Comparison of ENCODE assay signal across 11 cellular contexts in genomic region chr7:64889686-64890162, GRCh38. TPM values are rescaled to one million over a fixed set of nuclear protein-coding genes. Genes with fewer than 3 reads are reported as not detected.
DNase-seq lines count a peak whose midpoint lies in the region; ATAC-seq and TF ChIP-seq lines count a peak whose summit lies in the region.
"Had no signal": no experiment of that assay in that cellular context is flagged by ENCODE, and none has a peak within 500 bp of the region (broad histone marks: within the 10 kb centered on the region; RNA-seq: fewer than 3 reads in every experiment).

No MANE protein-coding gene starts in this region.

- no peak for TF ChIP-seq POLR2A in vagina (IDR thresholded peaks at IDR 0.05)

- peaks cover 0 to 34% of the 10 kb centered on the region in 2 donors for H3K4me1 ChIP-seq in right atrium auricular region
- H3K4me1 ChIP-seq in ectodermal cell (ENCODE audit: control insufficient read depth, insufficient read depth, low read length), result peaks cover 4% of the 10 kb centered on the region
- H3K4me1 ChIP-seq in neural progenitor cell, result no peaks in the 10 kb centered on the region
- peaks cover 57% of the 10 kb centered on the region for H3K4me1 ChIP-seq in vagina
- H3K4me1 ChIP-seq in foreskin keratinocyte, result peaks cover 3% of the 10 kb centered on the region

- H3K36me3 ChIP-seq in right atrium auricular region (no peaks in the 10 kb centered on the region), ectodermal cell (ENCODE audit: control insufficient read depth, insufficient read depth, low read length) (no peaks in the 10 kb centered on the region), neural progenitor cell (no peaks in the 10 kb centered on the region), vagina (no peaks in the 10 kb centered on the region)

- TF ChIP-seq CTCF in right atrium auricular region (IDR thresholded peaks at IDR 0.05) (no peak), neural progenitor cell (IDR thresholded peaks at IDR 0.05) (no peak), vagina (IDR thresholded peaks at IDR 0.05) (no peak), foreskin keratinocyte (conservative IDR thresholded peaks at IDR 0.05) (no peak)

- H3K9me3 ChIP-seq in right atrium auricular region (no peaks in the 10 kb centered on the region), ectodermal cell (ENCODE audit: control insufficient read depth, low read length) (no peaks in the 10 kb centered on the region), neural progenitor cell (ENCODE audit: low read depth) (no peaks in the 10 kb centered on the region), vagina (no peaks in the 10 kb centered on the region)

- H3K4me3 Mint-ChIP-seq in neural progenitor cell, result peak overlapping the region; percentile 64

- H3K4me2 ChIP-seq in neural progenitor cell, result peak overlapping the region; percentile 64

- no peaks in the 10 kb centered on the region for H3F3A ChIP-seq in neural progenitor cell (ENCODE audit: low read depth)

- peak overlapping the region; percentile 27 to 63 for H3K4me3 ChIP-seq in right atrium auricular region
- peak overlapping the region; percentile 34 for H3K4me3 ChIP-seq in ectodermal cell (ENCODE audit: insufficient read depth, low read depth, low read length)
- peak overlapping the region; percentile 33 for H3K4me3 ChIP-seq in neural progenitor cell
- peak overlapping the region; percentile 44 to 47 for H3K4me3 ChIP-seq in vagina

- H3K27ac Mint-ChIP-seq in neural progenitor cell, result no peak overlapping the region

- H3K27me3 Mint-ChIP-seq in neural progenitor cell (ENCODE audit: insufficient read depth, low read depth), result peaks cover 44% of the 10 kb centered on the region

- H4K20me1 ChIP-seq in neural progenitor cell (ENCODE audit: low read depth), result no peaks in the 10 kb centered on the region

- no peak overlapping the region for H3K9ac ChIP-seq in neural progenitor cell

- peaks cover 19% of the 10 kb centered on the region for H3K9me3 Mint-ChIP-seq in neural progenitor cell
- H3K9me3 Mint-ChIP-seq: stimulated activated naive CD8-positive, alpha-beta T cell treated with anti-CD3 and anti-CD28 coated beads, Interleukin-15, amount 100 ng/mL, for 72 hours had no signal

- no peaks in the 10 kb centered on the region for H3K79me2 ChIP-seq in neural progenitor cell (ENCODE audit: low read depth)

- peaks cover 10% of the 10 kb centered on the region for H3K4me1 Mint-ChIP-seq in neural progenitor cell

- no peak for ATAC-seq in Right ventricle myocardium superior (ENCODE audit: poor library complexity)
- ATAC-seq in foreskin keratinocyte, result no peak
- no peak for ATAC-seq in HG02610 (IDR thresholded peaks at IDR 0.05; ENCODE audit: unreplicated experiment)

- WGBS in ectodermal cell, 2 experiments, result 31 to 32% methylated on average over 18 of the region's 18 CpGs

- intact Hi-C loops in Right ventricle myocardium superior (cut with DNase I) (no loop called here), vagina (cut with DNase I) (no loop called here)

- H3K27ac ChIP-seq in right atrium auricular region, result no peak overlapping the region
- H3K27ac ChIP-seq in ectodermal cell (ENCODE audit: insufficient read depth, low read depth, low read length, poor library complexity, severe bottlenecking), result no peak overlapping the region
- no peak overlapping the region for H3K27ac ChIP-seq in neural progenitor cell
- no peak overlapping the region for H3K27ac ChIP-seq in vagina
- no peak overlapping the region for H3K27ac ChIP-seq in foreskin keratinocyte

- no peak overlapping the region for H2AFZ ChIP-seq in neural progenitor cell (replicated peaks)

- H3K27me3 ChIP-seq in right atrium auricular region (no peaks in the 10 kb centered on the region), ectodermal cell (ENCODE audit: control insufficient read depth, insufficient read depth, low read length, poor library complexity, severe bottlenecking) (peaks cover 73% of the 10 kb centered on the region), neural progenitor cell (peaks cover 35% of the 10 kb centered on the region), vagina (no peaks in the 10 kb centered on the region), foreskin keratinocyte (peaks cover 23% of the 10 kb centered on the region)

- H3K36me3 Mint-ChIP-seq in neural progenitor cell, result no peaks in the 10 kb centered on the region

- peak; percentile 53 for DNase-seq in right atrium auricular region (ENCODE audit: low spot score)
- no peak for DNase-seq in Right ventricle myocardium superior
- DNase-seq in neural progenitor cell (ENCODE audit: low spot score), result no peak
- DNase-seq in vagina (ENCODE audit: extremely low spot score in 2 of 2), result peak; percentile 71 to 85
- DNase-seq in foreskin keratinocyte, result no peak
- DNase-seq in NCI-H2081 (lab: John Stamatoyannopoulos, UW), result no peak
- DNase-seq: NCI-H1436 treated with DMSO at 0.1 percent for 48 hours; stimulated activated CD4-positive, alpha-beta T cell treated with anti-CD3 and anti-CD28 coated beads, Interleukin-12 subunit alpha, Interleukin-12 subunit beta, amount 100 ng/mL, for 4 hours; stimulated activated naive CD8-positive, alpha-beta T cell treated with anti-CD3 and anti-CD28 coated beads, Interleukin-15, amount 100 ng/mL, for 72 hours had no signal

RNA-seq across cellular contexts. Expression of gene ZNF273, which starts 13.3 kb away (rescaled TPM):
- 1 to 10 TPM; 1.1 to 1.6 TPM for total RNA-seq in right atrium auricular region
- 1.5 TPM for total RNA-seq in Right ventricle myocardium superior
- polyA plus RNA-seq in ectodermal cell (2013, experiment 1 of 4), result 18.7 TPM
- polyA plus RNA-seq in ectodermal cell (2013, experiment 2 of 4), result 19.9 TPM
- polyA plus RNA-seq in ectodermal cell (2013, experiment 3 of 4), result 15.3 TPM
- 18.3 TPM for polyA plus RNA-seq in ectodermal cell (2013, experiment 4 of 4)
- 23.5 and 36.5 TPM in 2 replicates for total RNA-seq in neural progenitor cell (ENCODE audit: low replicate concordance)
- total RNA-seq in vagina, result 47.4 TPM
- 3.9 and 5.5 TPM in 2 replicates for total RNA-seq in foreskin keratinocyte
- 1.8 and 2.4 TPM in 2 replicates for polyA plus RNA-seq in foreskin keratinocyte

Comparison
In these comparisons a context has a peak if more than half of its experiments do, and no peak if none do; other contexts are left out.
1. DNase-seq: peak in right atrium auricular region (single experiment) and vagina (2 of 2); none in Right ventricle myocardium superior (single experiment), neural progenitor cell (single experiment), foreskin keratinocyte (0 of 2) and NCI-H2081 (0 of 2).
2. Peak in every context shown above with its lines, with median percentiles within 50 percentile points of each other: H3K4me3 ChIP-seq.